10 cellular contexts compared by ENCODE assay signal in the genomic region with DNA sequence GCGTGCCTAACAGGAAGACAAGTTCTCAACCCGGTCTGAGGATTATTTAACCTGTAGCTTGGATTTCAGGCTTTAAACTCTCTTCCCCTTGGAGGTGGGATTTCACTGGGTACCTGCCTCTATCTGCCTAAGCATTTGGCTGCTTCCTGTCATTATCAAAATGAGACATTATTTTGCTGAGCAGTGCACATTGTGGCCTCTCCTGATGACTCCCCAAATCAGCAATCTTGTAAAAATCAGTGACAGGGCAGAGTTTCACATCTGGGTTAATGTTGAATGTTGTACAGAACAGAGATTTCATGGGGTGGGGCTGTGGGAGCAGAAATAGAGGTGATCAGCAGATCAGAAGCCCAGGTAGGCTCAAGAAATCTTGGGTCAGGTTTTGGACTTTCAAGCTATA.
"Had no signal": no experiment of that assay in that cellular context is flagged by ENCODE, and none has a peak within 500 bp of the region (broad histone marks: within the 10 kb centered on the region; RNA-seq: fewer than 3 reads in every experiment).

No MANE protein-coding gene starts in this region.

- H3K27ac ChIP-seq: GM23248, HL-60 had no signal

- H3K36me3 ChIP-seq: HAP-1 had no signal

- H3K4me3 Mint-ChIP-seq: HFFc6, IgD-negative memory B cell had no signal

- H3K9me3 ChIP-seq: HAP-1 had no signal

- H3K4me1 Mint-ChIP-seq: IgD-negative memory B cell had no signal

- ATAC-seq: HCT116 had no signal

- H3K36me3 Mint-ChIP-seq: IgD-negative memory B cell had no signal

- H3K27me3 Mint-ChIP-seq: IgD-negative memory B cell had no signal

- H2AFZ ChIP-seq: GM23248 had no signal

- H3K4me1 ChIP-seq: HAP-1 had no signal

- H3K4me3 ChIP-seq: GM23248, HAP-1 had no signal

- H3K27ac Mint-ChIP-seq: HFFc6, IgD-negative memory B cell had no signal

- H3K9ac ChIP-seq: GM23248 had no signal

- DNase-seq: GM23248, GOT3, H7, HFFc6, Kasumi-1, KBM-7 had no signal
